In genomic region chr6:132344811-132345210, GRCh38 we compare ENCODE assay signal across 31 cellular contexts. TPM values are rescaled to one million over a fixed set of nuclear protein-coding genes. Genes with fewer than 3 reads are reported as not detected.
"Had no signal": no experiment of that assay in that cellular context is flagged by ENCODE, and none has a peak within 500 bp of the region (broad histone marks: within the 10 kb centered on the region; RNA-seq: fewer than 3 reads in every experiment).

No MANE protein-coding gene starts in this region.

- H3K27ac ChIP-seq: brain microvascular endothelial cell, esophagus muscularis mucosa, foreskin keratinocyte, gastrocnemius medialis, heart left ventricle, VCaP had no signal

- H3K9me3 ChIP-seq: gastrocnemius medialis had no signal

- H3K27me3 ChIP-seq: brain microvascular endothelial cell, esophagus muscularis mucosa, foreskin keratinocyte, gastrocnemius medialis, heart left ventricle had no signal

- ATAC-seq: activated naive CD4-positive, alpha-beta T cell treated with anti-CD3 and anti-CD28 coated beads, Interleukin-2, amount 50 U/mL, for 72 hours; activated T-cell treated with anti-CD3 and anti-CD28 coated beads, Interleukin-2, amount 50 U/mL, for 72 hours; effector memory CD8-positive, alpha-beta T cell; foreskin keratinocyte; gastrocnemius medialis; heart left ventricle; WTC11 had no signal

- H3K4me3 Mint-ChIP-seq: activated CD4-positive, alpha-beta memory T cell treated with anti-CD3 and anti-CD28 coated beads, Interleukin-2, amount 10 ng/mL, durations not matched to agents 7 days and 5 days; activated CD4-positive, alpha-beta T cell treated with anti-CD3 and anti-CD28 coated beads, Interleukin-2, amount 10 ng/mL, durations not matched to agents 7 days and 5 days; activated naive CD4-positive, alpha-beta T cell treated with anti-CD3 and anti-CD28 coated beads, Interleukin-2, amount 10 ng/mL, durations not matched to agents 7 days and 5 days; activated naive CD8-positive, alpha-beta T cell treated with anti-CD3 and anti-CD28 coated beads, Interleukin-2, amount 10 ng/mL, durations not matched to agents 7 days and 5 days; activated T-cell treated with anti-CD3 and anti-CD28 coated beads, Interleukin-2, amount 50 U/mL, for 24 hours; activated T-cell treated with anti-CD3 and anti-CD28 coated beads, Interleukin-2, amount 50 U/mL, for 72 hours; central memory CD8-positive, alpha-beta T cell; effector memory CD8-positive, alpha-beta T cell; WTC11 had no signal

- H3K27ac Mint-ChIP-seq: activated CD4-positive, alpha-beta memory T cell treated with anti-CD3 and anti-CD28 coated beads, Interleukin-2, amount 10 ng/mL, durations not matched to agents 7 days and 5 days; activated CD4-positive, alpha-beta T cell treated with anti-CD3 and anti-CD28 coated beads, Interleukin-2, amount 10 ng/mL, durations not matched to agents 7 days and 5 days; activated naive CD4-positive, alpha-beta T cell treated with anti-CD3 and anti-CD28 coated beads, Interleukin-2, amount 10 ng/mL, durations not matched to agents 7 days and 5 days; activated naive CD4-positive, alpha-beta T cell treated with anti-CD3 and anti-CD28 coated beads, Interleukin-2, amount 50 U/mL, for 72 hours; activated naive CD8-positive, alpha-beta T cell treated with anti-CD3 and anti-CD28 coated beads, Interleukin-2, amount 10 ng/mL, durations not matched to agents 7 days and 5 days; activated T-cell treated with anti-CD3 and anti-CD28 coated beads, Interleukin-2, amount 50 U/mL, for 24 hours; activated T-cell treated with anti-CD3 and anti-CD28 coated beads, Interleukin-2, amount 50 U/mL, for 72 hours; effector memory CD8-positive, alpha-beta T cell; WTC11 had no signal

- H3K36me3 Mint-ChIP-seq: activated naive CD4-positive, alpha-beta T cell treated with anti-CD3 and anti-CD28 coated beads, Interleukin-2, amount 10 ng/mL, durations not matched to agents 7 days and 5 days; activated naive CD4-positive, alpha-beta T cell treated with anti-CD3 and anti-CD28 coated beads, Interleukin-2, amount 50 U/mL, for 72 hours; activated naive CD8-positive, alpha-beta T cell treated with anti-CD3 and anti-CD28 coated beads, Interleukin-2, amount 10 ng/mL, durations not matched to agents 7 days and 5 days had no signal

- H3K36me3 ChIP-seq: brain microvascular endothelial cell, esophagus muscularis mucosa, gastrocnemius medialis, heart left ventricle had no signal

- DNase-seq: activated CD4-positive, alpha-beta memory T cell treated with anti-CD3 and anti-CD28 coated beads, Interleukin-2, amount 10 ng/mL, durations not matched to agents 7 days and 5 days; activated CD4-positive, alpha-beta T cell treated with anti-CD3 and anti-CD28 coated beads for 1 hour; activated CD4-positive, alpha-beta T cell treated with anti-CD3 and anti-CD28 coated beads for 4 hours; activated CD4-positive, alpha-beta T cell treated with anti-CD3 and anti-CD28 coated beads, Interleukin-2, amount 10 ng/mL, durations not matched to agents 7 days and 5 days; activated CD4-positive, alpha-beta T cell treated with anti-CD3 and anti-CD28 coated beads, Interleukin-2, amount 50 U/mL, for 4 hours; activated CD8-positive, alpha-beta memory T cell treated with anti-CD3 and anti-CD28 coated beads, Interleukin-2, amount 50 U/mL, for 48 hours; activated gamma-delta T cell; activated naive CD4-positive, alpha-beta T cell; activated naive CD4-positive, alpha-beta T cell treated with anti-CD3 and anti-CD28 coated beads, Interleukin-2, amount 10 ng/mL, durations not matched to agents 7 days and 5 days; activated naive CD8-positive, alpha-beta T cell treated with anti-CD3 and anti-CD28 coated beads, Interleukin-2, amount 10 ng/mL, durations not matched to agents 7 days and 5 days; activated T-cell treated with anti-CD3 and anti-CD28 coated beads for 4 hours; activated T-cell treated with anti-CD3 and anti-CD28 coated beads, Interleukin-2, amount 50 U/mL, for 24 hours; activated T-cell treated with anti-CD3 and anti-CD28 coated beads, Interleukin-2, amount 50 U/mL, for 72 hours; amniotic stem cell; anterior cingulate cortex; brain microvascular endothelial cell; cortex of kidney; dermis blood vessel endothelial cell; effector CD4-positive, alpha-beta T cell; effector memory CD8-positive, alpha-beta T cell; erythroblast; foreskin keratinocyte; gastrocnemius medialis; glutamatergic neuron; heart left ventricle; hypothalamus had no signal

- H3K9me3 Mint-ChIP-seq: activated naive CD4-positive, alpha-beta T cell treated with anti-CD3 and anti-CD28 coated beads, Interleukin-2, amount 10 ng/mL, durations not matched to agents 7 days and 5 days; activated T-cell treated with anti-CD3 and anti-CD28 coated beads, Interleukin-2, amount 50 U/mL, for 24 hours; central memory CD8-positive, alpha-beta T cell; effector memory CD8-positive, alpha-beta T cell had no signal

- H3K4me1 Mint-ChIP-seq: activated CD4-positive, alpha-beta memory T cell treated with anti-CD3 and anti-CD28 coated beads, Interleukin-2, amount 10 ng/mL, durations not matched to agents 7 days and 5 days; activated CD4-positive, alpha-beta T cell treated with anti-CD3 and anti-CD28 coated beads, Interleukin-2, amount 10 ng/mL, durations not matched to agents 7 days and 5 days; activated naive CD4-positive, alpha-beta T cell treated with anti-CD3 and anti-CD28 coated beads, Interleukin-2, amount 10 ng/mL, durations not matched to agents 7 days and 5 days; activated naive CD8-positive, alpha-beta T cell treated with anti-CD3 and anti-CD28 coated beads, Interleukin-2, amount 10 ng/mL, durations not matched to agents 7 days and 5 days; central memory CD8-positive, alpha-beta T cell; WTC11 had no signal

- H3K4me3 ChIP-seq: esophagus muscularis mucosa, gastrocnemius medialis, heart left ventricle had no signal

- H3K4me1 ChIP-seq: esophagus muscularis mucosa, gastrocnemius medialis, heart left ventricle had no signal

- H3K27me3 Mint-ChIP-seq: activated naive CD4-positive, alpha-beta T cell treated with anti-CD3 and anti-CD28 coated beads, Interleukin-2, amount 10 ng/mL, durations not matched to agents 7 days and 5 days; activated naive CD8-positive, alpha-beta T cell treated with anti-CD3 and anti-CD28 coated beads, Interleukin-2, amount 10 ng/mL, durations not matched to agents 7 days and 5 days had no signal

RNA-seq across cellular contexts. Expression of gene MOXD1, which starts 56.5 kb away (rescaled TPM):
- total RNA-seq: activated CD4-positive, alpha-beta memory T cell treated with anti-CD3 and anti-CD28 coated beads, Interleukin-2, amount 10 ng/mL, durations not matched to agents 7 days and 5 days; activated CD4-positive, alpha-beta T cell treated with anti-CD3 and anti-CD28 coated beads, Interleukin-2, amount 10 ng/mL, durations not matched to agents 7 days and 5 days; activated naive CD8-positive, alpha-beta T cell treated with anti-CD3 and anti-CD28 coated beads, Interleukin-2, amount 10 ng/mL, durations not matched to agents 7 days and 5 days; activated T-cell treated with anti-CD3 and anti-CD28 coated beads, Interleukin-2, amount 50 U/mL, for 72 hours had no signal
